ENCODE assay signal across 20 cellular contexts in genomic region chr1:235408503-235408960, GRCh38. TPM values are rescaled to one million over a fixed set of nuclear protein-coding genes. Genes with fewer than 3 reads are reported as not detected.
A peak's percentile ranks its signal among the peaks of the same experiment; 100 is the strongest.
DNase-seq lines count a peak whose midpoint lies in the region; ATAC-seq and TF ChIP-seq lines count a peak whose summit lies in the region.
"Had no signal": no experiment of that assay in that cellular context is flagged by ENCODE, and none has a peak within 500 bp of the region (broad histone marks: within the 10 kb centered on the region; RNA-seq: fewer than 3 reads in every experiment).

No MANE protein-coding gene starts in this region.

- DNase-seq in activated CD8-positive, alpha-beta memory T cell treated with anti-CD3 and anti-CD28 coated beads, Interleukin-2, amount 50 U/mL, for 48 hours, result peak; percentile 20
- no peak for DNase-seq in activated CD8-positive, alpha-beta memory T cell treated with anti-CD3 and anti-CD28 coated beads, Interleukin-2, amount 50 U/mL, for 4 hours
- DNase-seq in SK-MEL-5 (ENCODE audit: low read depth, low spot score), result peak; percentile 31
- peak; percentile 71 for DNase-seq in iris pigment epithelial cell (ENCODE audit: low read depth)
- no peak for DNase-seq in thyroid gland
- DNase-seq in occipital lobe (lab: John Stamatoyannopoulos, UW), result no peak
- DNase-seq: activated naive CD4-positive, alpha-beta T cell; activated T-cell treated with anti-CD3 and anti-CD28 coated beads for 4 hours; aorta; CD4-positive, CD25-positive, alpha-beta regulatory T cell; foreskin keratinocyte; H9; left cardiac atrium; NCI-H1930; NCI-H524 treated with DMSO at 0.1 percent for 48 hours; right cardiac atrium; stimulated activated naive CD4-positive, alpha-beta T cell treated with Interleukin-2 at 50 U/mL for 16 hours had no signal

- H3K27ac ChIP-seq in thyroid gland, result peak overlapping the region in 2 of 3 donors; percentile 57 to 86
- H3K27ac ChIP-seq: foreskin keratinocyte, KMS-11 had no signal

- H3K9me3 ChIP-seq in thyroid gland, result no peaks in the 10 kb centered on the region

- TF ChIP-seq POLR2A in thyroid gland (IDR thresholded peaks at IDR 0.05), result no peak

- in situ Hi-C loops in SK-MEL-5 (cut with HindIII; ENCODE audit: low pct_unique_long_range_greater_than_20kb, low sequenced_read_pairs), result no loop called here

- H3K27me3 ChIP-seq in thyroid gland, result no peaks in the 10 kb centered on the region
- H3K27me3 ChIP-seq: foreskin keratinocyte had no signal

- H3K36me3 ChIP-seq in thyroid gland, result no peaks in the 10 kb centered on the region

- intact Hi-C loops in thyroid gland (cut with DNase I), result no loop called here

- peaks cover 16 to 30% of the 10 kb centered on the region in 2 donors for H3K4me1 ChIP-seq in thyroid gland

- 57 to 63% methylated on average over 3 of the region's 3 CpGs for WGBS in thyroid gland, 2 donors

- TF ChIP-seq CTCF in thyroid gland (IDR thresholded peaks at IDR 0.05), result no peak

- no peak for ATAC-seq in HG02588 (IDR thresholded peaks at IDR 0.05; ENCODE audit: unreplicated experiment)
- no peak for ATAC-seq in HG03039 (IDR thresholded peaks at IDR 0.05; ENCODE audit: unreplicated experiment)
- ATAC-seq: foreskin keratinocyte, right cardiac atrium had no signal

- H3K4me3 ChIP-seq in thyroid gland (replicated peaks in 1 of 3), result no peak overlapping the region

RNA-seq across cellular contexts. Expression of gene TBCE, which starts 41.3 kb away (rescaled TPM):
- total RNA-seq in SK-MEL-5 (2014; rRNA removed; shearing (Covaris generic)), result 27.3 and 29.4 TPM in 2 replicates
- polyA plus RNA-seq in SK-MEL-5 (2015; cell fraction: cytosol; rRNA removed), result 14.6 and 27.1 TPM in 2 replicates
- 34.0 and 63.5 TPM in 2 replicates for polyA plus RNA-seq in SK-MEL-5 (2015; cell fraction: nucleus; rRNA removed)
- total RNA-seq in thyroid gland, result 10 to 100 TPM; 38.0 to 50.3 (median 44.8) TPM
- total RNA-seq in occipital lobe, result 47.1 TPM

Comparison
In these comparisons a context has a peak if more than half of its experiments do, and no peak if none do; other contexts are left out.
1. DNase-seq: peak in activated CD8-positive, alpha-beta memory T cell treated with anti-CD3 and anti-CD28 coated beads, Interleukin-2, amount 50 U/mL, for 48 hours (single experiment), SK-MEL-5 (single experiment) and iris pigment epithelial cell (single experiment); none in activated CD8-positive, alpha-beta memory T cell treated with anti-CD3 and anti-CD28 coated beads, Interleukin-2, amount 50 U/mL, for 4 hours (single experiment), thyroid gland (0 of 2) and occipital lobe (single experiment).